Comparison of ENCODE assay signal across 1 cellular context in the genomic region with DNA sequence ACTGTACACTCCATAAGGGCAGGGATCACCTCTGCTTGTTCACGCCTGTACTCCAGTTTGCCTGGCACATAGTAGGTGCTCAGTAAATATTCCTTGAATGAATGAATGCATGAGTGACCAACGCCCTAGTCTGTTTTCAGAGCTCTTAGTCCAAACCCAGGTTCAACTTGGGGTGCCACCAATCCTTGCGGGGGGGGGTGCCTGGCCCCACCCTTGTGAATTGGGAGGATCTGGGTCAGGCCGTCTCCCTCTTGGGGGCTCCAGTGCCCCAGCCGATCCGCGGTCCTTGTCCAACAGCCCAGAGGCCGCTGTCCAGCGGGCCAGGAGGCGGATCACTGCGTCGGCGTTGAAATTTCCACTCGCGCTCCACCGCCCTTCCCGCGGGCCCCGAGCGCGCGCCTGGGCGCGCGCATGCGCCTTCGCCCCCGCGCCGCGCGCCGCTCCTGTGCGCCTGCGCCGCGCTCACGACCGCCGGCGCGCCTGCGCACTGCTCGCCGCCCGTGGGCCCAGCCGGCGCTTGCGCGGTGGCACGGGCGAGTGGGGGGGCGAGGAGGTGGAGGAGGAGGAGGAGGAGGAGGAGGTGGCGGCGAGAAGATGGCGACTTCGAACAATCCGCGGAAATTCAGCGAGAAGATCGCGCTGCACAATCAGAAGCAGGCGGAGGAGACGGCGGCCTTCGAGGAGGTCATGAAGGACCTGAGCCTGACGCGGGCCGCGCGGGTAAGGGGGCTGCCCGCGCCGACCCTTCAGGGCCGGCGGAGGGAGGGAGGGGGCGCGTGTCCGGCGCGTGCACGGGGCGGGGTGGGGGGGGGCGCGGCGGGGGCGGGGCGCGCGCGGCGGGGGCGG.
TF ChIP-seq lines count a peak whose summit lies in the region.

TSS of gene CRTC1 (plus strand) at position 572 of the 846 bp plus-strand sequence. CDS start at position 595, 23 bp downstream.

TF ChIP-seq in IMR-90, 13 proteins besides CTCF, POLR2A, EP300 and RAD21 (continued from another document):
- TF ChIP-seq USF2 (IDR thresholded peaks at IDR 0.05; ENCODE audit: low read depth, low read length), result peak; percentile 54; the same call in 1 of the 2 replicates
